ENCODE assay signal across 8 cellular contexts in the genomic region with DNA sequence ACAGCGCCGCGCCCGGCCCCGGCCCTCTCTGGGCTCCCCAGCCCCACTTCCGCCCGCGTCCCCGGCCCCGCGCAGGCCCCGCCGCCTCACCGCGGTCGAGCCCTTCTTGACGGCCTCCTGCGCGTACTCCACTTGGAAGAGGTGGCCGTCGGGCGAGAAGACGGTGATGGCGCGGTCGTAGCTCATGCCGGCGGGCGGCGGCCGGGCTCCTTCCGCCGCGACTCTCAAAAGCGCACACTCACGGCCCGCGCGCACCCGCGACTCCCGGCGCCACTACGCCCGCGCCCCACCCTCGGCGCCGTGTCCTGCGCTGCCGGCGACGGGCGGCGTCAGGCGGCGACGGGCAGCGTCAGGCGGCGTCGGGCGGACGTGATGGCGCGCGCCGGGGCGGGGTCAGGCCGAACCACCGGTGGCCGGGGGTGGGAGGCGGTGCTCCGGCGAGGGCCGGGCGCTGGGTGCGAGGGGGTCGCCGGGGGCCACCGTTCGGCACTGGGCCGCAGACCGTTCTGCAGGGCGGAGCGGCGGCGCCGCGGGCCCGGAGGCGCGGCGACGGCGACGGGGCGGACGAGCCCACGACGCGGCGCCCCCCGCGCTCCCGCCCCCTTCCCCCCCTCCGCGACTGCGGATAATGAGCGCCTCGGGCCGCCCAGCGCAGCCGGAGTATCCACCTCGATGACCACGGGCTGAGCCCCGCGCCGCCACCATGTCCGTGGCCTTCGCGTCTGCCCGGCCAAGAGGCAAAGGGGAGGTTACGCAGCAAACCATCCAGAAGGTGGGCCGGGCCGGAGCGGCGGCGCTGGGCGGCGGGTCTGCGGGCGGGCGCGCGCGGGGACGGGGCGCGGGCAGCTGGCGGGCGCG. TPM values are rescaled to one million over a fixed set of nuclear protein-coding genes. Genes with fewer than 3 reads are reported as not detected.
DNase-seq lines count a peak whose midpoint lies in the region; ATAC-seq and TF ChIP-seq lines count a peak whose summit lies in the region.

Gene PSMA7, minus strand, starts transcription at position 277 of the 858 bp plus-strand sequence. Its CDS starts 91 bp downstream, at position 186.
Gene SS18L1, plus strand, starts transcription at position 652 of the 858 bp plus-strand sequence. Its CDS starts 52 bp downstream, at position 704.

- peak within 1 kb of the TSS; percentile 90 for H3K4me3 Mint-ChIP-seq in activated T-helper 1 cell treated with anti-CD3 and anti-CD28 coated beads, Interleukin-12 subunit alpha, Interleukin-12 subunit beta, Interleukin-2, Interleukin-4 antibody, amounts not matched to agents 30 ng/mL and 10 ng/mL and 1 ng/mL, durations not matched to agents 14 hours and 24 hours and 36 hours
- H3K4me3 Mint-ChIP-seq in natural killer cell treated with Interleukin-12 subunit alpha and Interleukin-12 subunit beta and Interleukin-15 and Interleukin-18, amount 100 ng/mL, for 72 hours, result peak within 1 kb of the TSS; percentile 90

- peak in 1 of 6 experiments; percentile 7 for TF ChIP-seq CTCF in Peyer's patch (IDR thresholded peaks at IDR 0.05)

- ATAC-seq in GM21381 (IDR thresholded peaks at IDR 0.05; ENCODE audit: unreplicated experiment), result peak; percentile 71
- ATAC-seq in natural killer cell treated with Interleukin-12 subunit alpha and Interleukin-12 subunit beta and Interleukin-15 and Interleukin-18, amount 100 ng/mL, for 72 hours, result peak; percentile 92 to 96

- H3K9me3 ChIP-seq in HUES48 (ENCODE audit: control insufficient read depth, insufficient read depth, low read length) (no peaks in the 10 kb centered on the region), Peyer's patch (no peaks in the 10 kb centered on the region)

- H3K4me3 ChIP-seq in HUES48 (ENCODE audit: low read depth, low read length) (peak within 1 kb of the TSS; percentile 84), Peyer's patch (peak within 1 kb of the TSS; percentile 87 to 99 (median 92))

- H3K9ac ChIP-seq in HUES48 (ENCODE audit: low read depth, low read length), result peak within 1 kb of the TSS; percentile 91

- H3K36me3 ChIP-seq in HUES48 (ENCODE audit: control insufficient read depth, insufficient read depth, low read length) (peaks cover 45% of the 10 kb centered on the region), Peyer's patch (peaks cover 0 to 23% (median 0%) of the 10 kb centered on the region in 3 donors)

- peak within 1 kb of the TSS; percentile 91 for H3K27ac Mint-ChIP-seq in activated T-helper 1 cell treated with anti-CD3 and anti-CD28 coated beads, Interleukin-12 subunit alpha, Interleukin-12 subunit beta, Interleukin-2, Interleukin-4 antibody, amounts not matched to agents 30 ng/mL and 10 ng/mL and 1 ng/mL, durations not matched to agents 14 hours and 24 hours and 36 hours
- H3K27ac Mint-ChIP-seq in natural killer cell treated with Interleukin-12 subunit alpha and Interleukin-12 subunit beta and Interleukin-15 and Interleukin-18, amount 100 ng/mL, for 72 hours, result peak within 1 kb of the TSS; percentile 85 to 90

- intact Hi-C loops in activated T-helper 1 cell treated with anti-CD3 and anti-CD28 coated beads, Interleukin-12 subunit alpha, Interleukin-12 subunit beta, Interleukin-2, Interleukin-4 antibody, amounts not matched to agents 30 ng/mL and 10 ng/mL and 1 ng/mL, durations not matched to agents 14 hours and 24 hours and 36 hours (cut with micrococcal nuclease), result loop anchor here (1.0 to 5.0 kb wide), 5 partner anchors 13 to 244 kb away; partner anchors contain the start of genes ADRM1, LSM14B, OSBPL2 and RPS21

- peak; percentile 95 to 96 for TF ChIP-seq POLR2A in Peyer's patch (IDR thresholded peaks at IDR 0.05)

- no peaks in the 10 kb centered on the region for H3K9me3 Mint-ChIP-seq in activated T-helper 1 cell treated with anti-CD3 and anti-CD28 coated beads, Interleukin-12 subunit alpha, Interleukin-12 subunit beta, Interleukin-2, Interleukin-4 antibody, amounts not matched to agents 30 ng/mL and 10 ng/mL and 1 ng/mL, durations not matched to agents 14 hours and 24 hours and 36 hours
- no peaks in the 10 kb centered on the region for H3K9me3 Mint-ChIP-seq in natural killer cell treated with Interleukin-12 subunit alpha and Interleukin-12 subunit beta and Interleukin-15 and Interleukin-18, amount 100 ng/mL, for 72 hours

- DNase-seq in DMS 273 (lab: John Stamatoyannopoulos, UW; ENCODE audit: unreplicated experiment) (peak; percentile 94), Peyer's patch (peak; percentile 80 to 94 (median 93)), fibroblast of peridontal ligament (ENCODE audit: extremely low read depth) (peak; percentile 75)
- DNase-seq in activated T-helper 1 cell treated with anti-CD3 and anti-CD28 coated beads, Interleukin-12 subunit alpha, Interleukin-12 subunit beta, Interleukin-2, Interleukin-4 antibody, amounts not matched to agents 30 ng/mL and 10 ng/mL and 1 ng/mL, durations not matched to agents 14 hours and 24 hours and 36 hours (ENCODE audit: low spot score), result peak; percentile 84
- peak; percentile 92 for DNase-seq in natural killer cell treated with Interleukin-12 subunit alpha and Interleukin-12 subunit beta and Interleukin-15 and Interleukin-18, amount 100 ng/mL, for 72 hours (ENCODE audit: low spot score)
- DNase-seq in stimulated activated naive CD4-positive, alpha-beta T cell treated with Interleukin-2 at 50 U/mL for 16 hours (lab: John Stamatoyannopoulos, UW), result peak; percentile 83

- H3K4me1 ChIP-seq in HUES48 (ENCODE audit: control insufficient read depth, insufficient read depth, low read length), result peaks cover 13% of the 10 kb centered on the region
- peaks cover 0 to 34% (median 14%) of the 10 kb centered on the region in 4 donors for H3K4me1 ChIP-seq in Peyer's patch

- peaks cover 30% of the 10 kb centered on the region for H3K36me3 Mint-ChIP-seq in activated T-helper 1 cell treated with anti-CD3 and anti-CD28 coated beads, Interleukin-12 subunit alpha, Interleukin-12 subunit beta, Interleukin-2, Interleukin-4 antibody, amounts not matched to agents 30 ng/mL and 10 ng/mL and 1 ng/mL, durations not matched to agents 14 hours and 24 hours and 36 hours (ENCODE audit: low read depth)
- H3K36me3 Mint-ChIP-seq in natural killer cell treated with Interleukin-12 subunit alpha and Interleukin-12 subunit beta and Interleukin-15 and Interleukin-18, amount 100 ng/mL, for 72 hours, result peaks cover under 1% of the 10 kb centered on the region

- H3K4me1 Mint-ChIP-seq in activated T-helper 1 cell treated with anti-CD3 and anti-CD28 coated beads, Interleukin-12 subunit alpha, Interleukin-12 subunit beta, Interleukin-2, Interleukin-4 antibody, amounts not matched to agents 30 ng/mL and 10 ng/mL and 1 ng/mL, durations not matched to agents 14 hours and 24 hours and 36 hours (ENCODE audit: low read depth), result peaks cover 39% of the 10 kb centered on the region
- peaks cover 37 to 44% of the 10 kb centered on the region in 2 donors for H3K4me1 Mint-ChIP-seq in natural killer cell treated with Interleukin-12 subunit alpha and Interleukin-12 subunit beta and Interleukin-15 and Interleukin-18, amount 100 ng/mL, for 72 hours (ENCODE audit: low read depth in 2 of 2)

- no peaks in the 10 kb centered on the region for H3K27me3 Mint-ChIP-seq in activated T-helper 1 cell treated with anti-CD3 and anti-CD28 coated beads, Interleukin-12 subunit alpha, Interleukin-12 subunit beta, Interleukin-2, Interleukin-4 antibody, amounts not matched to agents 30 ng/mL and 10 ng/mL and 1 ng/mL, durations not matched to agents 14 hours and 24 hours and 36 hours (ENCODE audit: insufficient read depth)
- H3K27me3 Mint-ChIP-seq in natural killer cell treated with Interleukin-12 subunit alpha and Interleukin-12 subunit beta and Interleukin-15 and Interleukin-18, amount 100 ng/mL, for 72 hours, result no peaks in the 10 kb centered on the region

- H3K27me3 ChIP-seq in HUES48 (ENCODE audit: control insufficient read depth, insufficient read depth, low read length) (no peaks in the 10 kb centered on the region), Peyer's patch (no peaks in the 10 kb centered on the region)

- peak within 1 kb of the TSS; percentile 83 for H3K27ac ChIP-seq in HUES48 (ENCODE audit: low read depth, low read length)
- H3K27ac ChIP-seq in Peyer's patch, result peak within 1 kb of the TSS; percentile 93 to 100 (median 94)

RNA-seq across cellular contexts. Expression of gene PSMA7, which starts in this region (rescaled TPM):
- 100 to 1,000 TPM; 181 to 264 (median 228) TPM for total RNA-seq in Peyer's patch
- 444 and 450 TPM in 2 replicates for total RNA-seq in activated T-helper 1 cell treated with anti-CD3 and anti-CD28 coated beads, Interleukin-12 subunit alpha, Interleukin-12 subunit beta, Interleukin-2, Interleukin-4 antibody, amounts not matched to agents 30 ng/mL and 10 ng/mL and 1 ng/mL, durations not matched to agents 14 hours and 24 hours and 36 hours
- total RNA-seq in natural killer cell treated with Interleukin-12 subunit alpha and Interleukin-12 subunit beta and Interleukin-15 and Interleukin-18, amount 100 ng/mL, for 72 hours, result 100 to 1,000 TPM; 284 to 315 TPM

RNA-seq across cellular contexts. Expression of gene SS18L1, which starts in this region (rescaled TPM):
- total RNA-seq in Peyer's patch, result 10 to 100 TPM; 14.9 to 27.2 (median 24.5) TPM
- 24.3 and 29.4 TPM in 2 replicates for total RNA-seq in activated T-helper 1 cell treated with anti-CD3 and anti-CD28 coated beads, Interleukin-12 subunit alpha, Interleukin-12 subunit beta, Interleukin-2, Interleukin-4 antibody, amounts not matched to agents 30 ng/mL and 10 ng/mL and 1 ng/mL, durations not matched to agents 14 hours and 24 hours and 36 hours
- 10 to 100 TPM; 21.2 to 45.0 TPM for total RNA-seq in natural killer cell treated with Interleukin-12 subunit alpha and Interleukin-12 subunit beta and Interleukin-15 and Interleukin-18, amount 100 ng/mL, for 72 hours

Comparison
In these comparisons a context has a peak if more than half of its experiments do, and no peak if none do; other contexts are left out.
1. Peak in every context shown above with its lines: DNase-seq, ATAC-seq, H3K4me3 ChIP-seq and H3K27ac ChIP-seq.